ENCODE assay signal across 11 cellular contexts in the genomic region with DNA sequence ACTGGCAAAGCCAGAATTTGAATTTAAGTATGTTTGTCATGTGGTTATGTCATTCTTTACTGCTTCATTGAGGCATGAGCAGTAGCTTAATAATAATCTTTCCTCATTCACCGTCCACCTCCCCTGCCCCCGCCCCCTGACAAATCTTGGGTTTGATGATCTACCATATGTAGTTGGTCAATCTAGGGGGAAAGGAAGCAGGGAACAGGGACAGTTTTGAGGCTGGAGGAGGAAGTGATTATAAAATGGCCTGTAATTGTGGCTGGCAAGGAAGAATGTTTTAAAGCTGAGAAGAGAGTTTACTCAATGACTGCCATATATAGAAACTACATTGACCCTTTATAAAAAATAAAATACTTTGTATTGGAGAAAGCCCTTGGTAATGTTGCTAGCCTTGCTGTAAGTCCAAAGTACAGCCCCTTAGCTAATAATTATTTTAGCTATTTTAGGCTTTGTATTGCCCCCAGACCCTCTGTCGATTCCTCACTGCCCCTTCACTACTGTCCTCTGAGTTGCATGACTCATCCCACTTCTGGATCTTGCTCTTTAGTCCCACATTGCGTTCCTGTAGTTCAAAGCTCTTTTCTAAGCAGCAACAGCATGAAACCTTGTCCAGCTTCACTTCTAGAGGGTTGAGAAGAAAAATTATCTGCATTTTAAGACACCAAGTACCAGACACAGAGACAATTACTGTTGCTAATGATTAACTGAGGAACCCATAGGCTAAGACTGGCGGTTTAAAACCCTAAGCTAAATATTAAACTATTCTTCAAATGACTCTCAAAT. TPM values are rescaled to one million over a fixed set of nuclear protein-coding genes. Genes with fewer than 3 reads are reported as not detected.
DNase-seq lines count a peak whose midpoint lies in the region; ATAC-seq and TF ChIP-seq lines count a peak whose summit lies in the region.
"Had no signal": no experiment of that assay in that cellular context is flagged by ENCODE, and none has a peak within 500 bp of the region (broad histone marks: within the 10 kb centered on the region; RNA-seq: fewer than 3 reads in every experiment).

No MANE protein-coding gene starts in this region.

- BruUV-seq in MCF 10A (replicated peaks; lab: Mats Ljungman, UMichigan) (no TSS peak), mammary epithelial cell (replicated peaks; lab: Mats Ljungman, UMichigan) (no TSS peak)

- DNase-seq in MCF 10A (ENCODE audit: unreplicated experiment) (no peak), mammary epithelial cell (no peak), NOMO-1 treated with DMSO at 0.1 percent for 48 hours (lab: John Stamatoyannopoulos, UW; ENCODE audit: unreplicated experiment) (peak; percentile 72), glomerular visceral epithelial cell (ENCODE audit: extremely low spot score) (peak; percentile 77), upper lobe of right lung (no peak), cerebellar nuclear complex (lab: John Stamatoyannopoulos, UW) (no peak), ascending aorta (ENCODE audit: low spot score in 2 of 2) (no peak), activated gamma-delta T cell treated with Interleukin-2 at 50 U/mL for 16 hours (no peak)
- DNase-seq: activated T-cell treated with anti-CD3 and anti-CD28 coated beads, Interleukin-2, amount 50 U/mL, for 48 hours; BE2C had no signal

- ATAC-seq in upper lobe of right lung = peak; percentile 50

- H4K20me1 ChIP-seq in mammary epithelial cell (ENCODE audit: insufficient read depth, low read length) = no peaks in the 10 kb centered on the region

- peak overlapping the region; percentile 26 for H3K27ac Mint-ChIP-seq in MCF 10A (ENCODE audit: low read depth, unreplicated experiment)

- H3K4me3 ChIP-seq in mammary epithelial cell (replicated peaks in 1 of 3; ENCODE audit: insufficient read depth in 1 of 3, low read depth in 2 of 3, low read length in 3 of 3) (no peak overlapping the region), upper lobe of right lung (no peak overlapping the region), ascending aorta (no peak overlapping the region)
- H3K4me3 ChIP-seq: lung had no signal

- H3K9me3 ChIP-seq in mammary epithelial cell (replicated peaks; ENCODE audit: insufficient read depth, low read length) = no peaks in the 10 kb centered on the region
- H3K9me3 ChIP-seq in upper lobe of right lung = no peaks in the 10 kb centered on the region
- H3K9me3 ChIP-seq in ascending aorta = no peaks in the 10 kb centered on the region
- H3K9me3 ChIP-seq: BE2C had no signal

- H3K4me1 ChIP-seq in mammary epithelial cell (ENCODE audit: insufficient read depth, low read length) (peaks cover 20% of the 10 kb centered on the region), upper lobe of right lung (peaks cover 12% of the 10 kb centered on the region), ascending aorta (peaks cover 3 to 11% of the 10 kb centered on the region in 2 donors)
- H3K4me1 ChIP-seq: BE2C had no signal

- intact Hi-C loops in MCF 10A (cut with micrococcal nuclease) = no loop called here
- intact Hi-C loops in mammary epithelial cell (cut with micrococcal nuclease) = loop anchor here (5.0 kb wide), 1 partner anchor 44 kb away; no protein-coding TSS in a partner anchor
- intact Hi-C loops in upper lobe of right lung (cut with DNase I) = no loop called here
- intact Hi-C loops in ascending aorta (cut with DNase I) = no loop called here

- no peaks in the 10 kb centered on the region for H3K27me3 Mint-ChIP-seq in MCF 10A (ENCODE audit: insufficient read depth, unreplicated experiment)

- H3K79me2 ChIP-seq in mammary epithelial cell (ENCODE audit: insufficient read depth, low read length) = peaks cover 50% of the 10 kb centered on the region

- POLR2A ChIA-PET in MCF 10A (lab: Yijun Ruan, JAX) = interaction anchor here (0.9 to 1.7 kb wide), 8 partner anchors 8 to 206 kb away, joined by 3 to 7 read pairs (median 4); no protein-coding TSS in a partner anchor

- peaks cover 21% of the 10 kb centered on the region for H3K4me1 Mint-ChIP-seq in MCF 10A (ENCODE audit: insufficient read depth, unreplicated experiment)

- 82% methylated on average over 5 of the region's 5 CpGs for WGBS in mammary epithelial cell (ENCODE audit: low coverage, missing lambda C conversion rate)

- TF ChIP-seq CTCF in MCF 10A (IDR thresholded peaks at IDR 0.05; ENCODE audit: unreplicated experiment) (no peak), mammary epithelial cell (conservative IDR thresholded peaks at IDR 0.05 in 1 of 2, IDR thresholded peaks at IDR 0.05 in 1 of 2; ENCODE audit: extremely low read depth in 1 of 2, insufficient read depth in 1 of 2, low read depth in 1 of 2, low read length in 2 of 2) (no peak), upper lobe of right lung (IDR thresholded peaks at IDR 0.05) (no peak), ascending aorta (IDR thresholded peaks at IDR 0.05) (no peak)

- in situ Hi-C loops in mammary epithelial cell (cut with MboI; ENCODE audit: low sequenced_read_pairs in 2 of 2) = no loop called here

- H3K27me3 ChIP-seq in mammary epithelial cell (ENCODE audit: insufficient read depth, low read length) = no peaks in the 10 kb centered on the region
- no peaks in the 10 kb centered on the region for H3K27me3 ChIP-seq in upper lobe of right lung
- no peaks in the 10 kb centered on the region for H3K27me3 ChIP-seq in ascending aorta
- H3K27me3 ChIP-seq: BE2C had no signal

- H3K27ac ChIP-seq in mammary epithelial cell (ENCODE audit: insufficient read depth, low read depth, low read length) (no peak overlapping the region), upper lobe of right lung (no peak overlapping the region), ascending aorta (no peak overlapping the region)

- no peak overlapping the region for H2AFZ ChIP-seq in mammary epithelial cell (ENCODE audit: low read depth, low read length)

- peaks cover 25% of the 10 kb centered on the region for H3K36me3 Mint-ChIP-seq in MCF 10A (ENCODE audit: insufficient read depth, unreplicated experiment)

- CTCF ChIA-PET in MCF 10A (lab: Yijun Ruan, JAX) = interaction anchor here (0.6 to 0.8 kb wide), 5 partner anchors 8 to 262 kb away, joined by 3 to 4 read pairs (median 3); no protein-coding TSS in a partner anchor
- CTCF ChIA-PET in mammary epithelial cell (lab: Charles Lee; ENCODE audit: low non-redundant PET) = no interaction called here

- H3K9ac ChIP-seq in mammary epithelial cell (ENCODE audit: insufficient read depth, low read length) = no peak overlapping the region

- no peaks in the 10 kb centered on the region for H3K9me3 Mint-ChIP-seq in MCF 10A (ENCODE audit: unreplicated experiment)

- H3K36me3 ChIP-seq in mammary epithelial cell (ENCODE audit: insufficient read depth, low read length) (peaks cover 6% of the 10 kb centered on the region), upper lobe of right lung (peaks cover 15% of the 10 kb centered on the region), ascending aorta (peaks cover 0 to 12% of the 10 kb centered on the region in 2 donors)
- H3K36me3 ChIP-seq: BE2C had no signal

- dilution Hi-C loops in mammary epithelial cell (cut with HindIII; ENCODE audit: low sequenced_read_pairs) = no loop called here

- H3K4me3 Mint-ChIP-seq in MCF 10A (ENCODE audit: unreplicated experiment) = no peak overlapping the region

- no peak overlapping the region for H3K4me2 ChIP-seq in mammary epithelial cell (ENCODE audit: insufficient read depth, low read depth, low read length)

RNA-seq across cellular contexts. Expression of a gene that starts 38.4 kb away (rescaled TPM):
- total RNA-seq in MCF 10A (2022) = 13.5 and 16.3 TPM in 2 replicates
- total RNA-seq in mammary epithelial cell = 10 to 100 TPM; 18.9 to 26.7 TPM
- polyA plus RNA-seq in mammary epithelial cell = 8.3 TPM
- 13.1 TPM for polyA minus RNA-seq in mammary epithelial cell
- total RNA-seq in upper lobe of right lung = 35.8 TPM
- total RNA-seq in ascending aorta = 140 TPM

Comparison
In these comparisons a context has a peak if more than half of its experiments do, and no peak if none do; other contexts are left out.
1. DNase-seq: peak in NOMO-1 treated with DMSO at 0.1 percent for 48 hours (single experiment) and glomerular visceral epithelial cell (single experiment); none in MCF 10A (single experiment), mammary epithelial cell (single experiment), upper lobe of right lung (single experiment), cerebellar nuclear complex (0 of 2), ascending aorta (0 of 2) and activated gamma-delta T cell treated with Interleukin-2 at 50 U/mL for 16 hours (single experiment).